Comparison of ENCODE assay signal across 8 cellular contexts in genomic region chr12:111405856-111406473, GRCh38. TPM values are rescaled to one million over a fixed set of nuclear protein-coding genes. Genes with fewer than 3 reads are reported as not detected.
DNase-seq lines count a peak whose midpoint lies in the region; ATAC-seq, FAIRE-seq and TF ChIP-seq lines count a peak whose summit lies in the region.

Gene SH2B3 (plus strand): TSS chr12:111405923. CDS start chr12:111418146, 12,223 bp downstream.

- H3K9me3 ChIP-seq in astrocyte (ENCODE audit: insufficient read depth, low read depth, low read length) = no peaks in the 10 kb centered on the region

- peaks cover 51% of the 10 kb centered on the region for H3K4me1 ChIP-seq in astrocyte (ENCODE audit: insufficient read depth, low read length)

- H3K4me1 Mint-ChIP-seq in astrocyte (ENCODE audit: low read depth, unreplicated experiment) = peaks cover 24% of the 10 kb centered on the region

- TF ChIP-seq CTCF in astrocyte (IDR thresholded peaks at IDR 0.05; ENCODE audit: insufficient read depth, low read depth, low read length) = no peak

- no peaks in the 10 kb centered on the region for H3K9me3 Mint-ChIP-seq in astrocyte (ENCODE audit: unreplicated experiment)

- H3K36me3 ChIP-seq in astrocyte (ENCODE audit: insufficient read depth, low read length) = no peaks in the 10 kb centered on the region

- H3K4me3 Mint-ChIP-seq in astrocyte (ENCODE audit: unreplicated experiment) = peak within 1 kb of the TSS; percentile 93

- H2AFZ ChIP-seq in astrocyte (ENCODE audit: low read depth, low read length) = peak within 1 kb of the TSS; percentile 28

- H3K36me3 Mint-ChIP-seq in astrocyte (ENCODE audit: low read depth, unreplicated experiment) = peaks cover 1% of the 10 kb centered on the region

- no peaks in the 10 kb centered on the region for H3K27me3 ChIP-seq in astrocyte (ENCODE audit: insufficient read depth, low read length)

- peaks cover 19% of the 10 kb centered on the region for H4K20me1 ChIP-seq in astrocyte (ENCODE audit: insufficient read depth, low read length)

- peak within 1 kb of the TSS; percentile 86 for H3K27ac Mint-ChIP-seq in astrocyte (ENCODE audit: unreplicated experiment)

- H3K4me2 ChIP-seq in astrocyte (ENCODE audit: low read length) = peak within 1 kb of the TSS; percentile 93

- H3K4me3 ChIP-seq in astrocyte (ENCODE audit: insufficient read depth, low read depth, low read length) = peak within 1 kb of the TSS; percentile 90

- no peak; the same call in none of the 2 replicates for TF ChIP-seq POLR2A in GM12891 (IDR thresholded peaks at IDR 0.05; ENCODE audit: low read depth, low read length)

- H3K79me2 ChIP-seq in astrocyte (ENCODE audit: insufficient read depth, low read length) = peaks cover 51% of the 10 kb centered on the region

- DNase-seq in GM12891 (ENCODE audit: insufficient read length, low spot score) = no peak
- DNase-seq in RPMI7951 (ENCODE audit: low read depth) = no peak
- no peak for DNase-seq in astrocyte (ENCODE audit: low read depth)
- DNase-seq in iris pigment epithelial cell (ENCODE audit: low read depth) = peak; percentile 60
- DNase-seq in stimulated activated CD4-positive, alpha-beta T cell treated with anti-CD3 and anti-CD28 coated beads, TNF-alpha, amount 100 ng/mL, for 4 hours (ENCODE audit: low read depth in 3 of 3) = peak in 2 of 3 experiments; percentile 62 to 71

- peak within 1 kb of the TSS; percentile 66 for H3K27ac ChIP-seq in astrocyte (ENCODE audit: low read depth, low read length)

- H3K27me3 Mint-ChIP-seq in astrocyte (ENCODE audit: low read depth, unreplicated experiment) = no peaks in the 10 kb centered on the region

- H3K9ac ChIP-seq in astrocyte (ENCODE audit: low read length) = peak within 1 kb of the TSS; percentile 91

- peak; percentile 2 for ATAC-seq in HG02588 (IDR thresholded peaks at IDR 0.05; ENCODE audit: unreplicated experiment)
- no peak for ATAC-seq in GM18907 (IDR thresholded peaks at IDR 0.05; ENCODE audit: unreplicated experiment)
- ATAC-seq in GM19351 (IDR thresholded peaks at IDR 0.05; ENCODE audit: unreplicated experiment) = no peak

- FAIRE-seq in GM12891 (lab: Jason Lieb, UNC) = no peak
- no peak for FAIRE-seq in astrocyte (lab: Jason Lieb, UNC)

TF ChIP-seq in GM12891, 5 proteins besides CTCF, POLR2A, EP300 and RAD21:
- TF ChIP-seq PAX5 (IDR thresholded peaks at IDR 0.05; ENCODE audit: insufficient read depth, low read length, severe bottlenecking) (no peak), SPI1 (IDR thresholded peaks at IDR 0.05; ENCODE audit: low read depth, low read length) (peak; percentile 51)

RNA-seq across cellular contexts. Expression of gene SH2B3, which starts in this region (rescaled TPM):
- polyA plus RNA-seq in GM12891 (2012; ENCODE audit: low read depth, missing spikeins) = 16.7 TPM
- total RNA-seq in RPMI7951 (2014; rRNA removed; shearing (Covaris generic)) = 99.7 and 105 TPM in 2 replicates
- total RNA-seq in astrocyte = 23.6 and 26.1 TPM in 2 replicates

Comparison
In these comparisons a context has a peak if more than half of its experiments do, and no peak if none do; other contexts are left out.
1. DNase-seq: peak in iris pigment epithelial cell (single experiment) and stimulated activated CD4-positive, alpha-beta T cell treated with anti-CD3 and anti-CD28 coated beads, TNF-alpha, amount 100 ng/mL, for 4 hours (2 of 3); none in GM12891 (single experiment), RPMI7951 (single experiment) and astrocyte (single experiment).